In genomic region chr18:9731380-9731779, GRCh38 we compare ENCODE assay signal across 15 cellular contexts. TPM values are rescaled to one million over a fixed set of nuclear protein-coding genes. Genes with fewer than 3 reads are reported as not detected.
DNase-seq lines count a peak whose midpoint lies in the region; ATAC-seq and TF ChIP-seq lines count a peak whose summit lies in the region.
"Had no signal": no experiment of that assay in that cellular context is flagged by ENCODE, and none has a peak within 500 bp of the region (broad histone marks: within the 10 kb centered on the region; RNA-seq: fewer than 3 reads in every experiment).

No MANE protein-coding gene starts in this region.

- no peak for TF ChIP-seq CTCF in choroid plexus epithelial cell (conservative IDR thresholded peaks at IDR 0.05; ENCODE audit: low read depth, low read length)
- no peak for TF ChIP-seq CTCF in GM10266 (IDR thresholded peaks at IDR 0.05; ENCODE audit: control insufficient read depth, insufficient read depth, low read depth, missing control alignments)
- no peak for TF ChIP-seq CTCF in ascending aorta (IDR thresholded peaks at IDR 0.05)

- ATAC-seq in memory B cell (ENCODE audit: low read depth) (no peak), HG02610 (IDR thresholded peaks at IDR 0.05; ENCODE audit: unreplicated experiment) (no peak)
- ATAC-seq: activated CD8-positive, alpha-beta memory T cell treated with anti-CD3 and anti-CD28 coated beads, Interleukin-2, amount 10 ng/mL, durations not matched to agents 7 days and 5 days; activated naive CD4-positive, alpha-beta T cell treated with anti-CD3 and anti-CD28 coated beads, Interleukin-2, amount 50 U/mL, for 72 hours had no signal

- H3K36me3 Mint-ChIP-seq in memory B cell = peaks cover 14% of the 10 kb centered on the region
- H3K36me3 Mint-ChIP-seq: activated CD8-positive, alpha-beta memory T cell treated with anti-CD3 and anti-CD28 coated beads, Interleukin-2, amount 10 ng/mL, durations not matched to agents 7 days and 5 days; activated naive CD4-positive, alpha-beta T cell treated with anti-CD3 and anti-CD28 coated beads, Interleukin-2, amount 50 U/mL, for 72 hours had no signal

- no peaks in the 10 kb centered on the region for H3K9me3 Mint-ChIP-seq in memory B cell
- H3K9me3 Mint-ChIP-seq: activated naive CD4-positive, alpha-beta T cell treated with anti-CD3 and anti-CD28 coated beads, Interleukin-2, amount 50 U/mL, for 72 hours; H9 had no signal

- H3K27me3 Mint-ChIP-seq in memory B cell = no peaks in the 10 kb centered on the region

- peak overlapping the region; percentile 1 for H3K27ac Mint-ChIP-seq in memory B cell
- H3K27ac Mint-ChIP-seq: activated CD8-positive, alpha-beta memory T cell treated with anti-CD3 and anti-CD28 coated beads, Interleukin-2, amount 10 ng/mL, durations not matched to agents 7 days and 5 days; activated naive CD4-positive, alpha-beta T cell treated with anti-CD3 and anti-CD28 coated beads, Interleukin-2, amount 50 U/mL, for 72 hours; H9 had no signal

- H3K4me1 ChIP-seq in ascending aorta = no peaks in the 10 kb centered on the region

- H3K4me3 ChIP-seq in choroid plexus epithelial cell (ENCODE audit: low read depth, low read length) = no peak overlapping the region
- H3K4me3 ChIP-seq in ascending aorta = no peak overlapping the region
- H3K4me3 ChIP-seq: vagina had no signal

- peaks cover 15% of the 10 kb centered on the region for H3K4me1 Mint-ChIP-seq in memory B cell

- H3K9me3 ChIP-seq in ascending aorta = no peaks in the 10 kb centered on the region
- H3K9me3 ChIP-seq: vagina had no signal

- H3K4me3 Mint-ChIP-seq in memory B cell = no peak overlapping the region
- H3K4me3 Mint-ChIP-seq: activated CD8-positive, alpha-beta memory T cell treated with anti-CD3 and anti-CD28 coated beads, Interleukin-2, amount 10 ng/mL, durations not matched to agents 7 days and 5 days; H9 had no signal

- DNase-seq in AG08396 (ENCODE audit: low spot score) (peak; percentile 44), LoVo (ENCODE audit: low spot score) (peak; percentile 18), choroid plexus epithelial cell (ENCODE audit: low read depth) (peak; percentile 80), memory B cell (ENCODE audit: low spot score in 2 of 2) (no peak), GM10266 (ENCODE audit: extremely low spot score) (no peak), ascending aorta (ENCODE audit: low spot score in 2 of 2) (no peak), NCI-H524 (lab: John Stamatoyannopoulos, UW) (no peak)
- DNase-seq: activated CD8-positive, alpha-beta memory T cell treated with anti-CD3 and anti-CD28 coated beads, Interleukin-2, amount 10 ng/mL, durations not matched to agents 7 days and 5 days; H9; NCI-H1417; NCI-H510A treated with DMSO at 0.1 percent for 48 hours; SIG-M5 had no signal

- H3K36me3 ChIP-seq in ascending aorta = peaks cover 0 to 6% of the 10 kb centered on the region in 2 donors

- no peak overlapping the region for H3K27ac ChIP-seq in ascending aorta
- H3K27ac ChIP-seq: vagina had no signal

- no peaks in the 10 kb centered on the region for H3K27me3 ChIP-seq in ascending aorta
- H3K27me3 ChIP-seq: vagina had no signal

- intact Hi-C loops in ascending aorta (cut with DNase I) = no loop called here

RNA-seq across cellular contexts. Expression of gene RAB31, which starts 23.3 kb away (rescaled TPM):
- total RNA-seq in ascending aorta = 36.8 TPM
- total RNA-seq: activated CD8-positive, alpha-beta memory T cell treated with anti-CD3 and anti-CD28 coated beads, Interleukin-2, amount 10 ng/mL, durations not matched to agents 7 days and 5 days had no signal

Comparison
In these comparisons a context has a peak if more than half of its experiments do, and no peak if none do; other contexts are left out.
1. DNase-seq: peak in AG08396 (single experiment), LoVo (single experiment) and choroid plexus epithelial cell (single experiment); none in memory B cell (0 of 2), GM10266 (single experiment), ascending aorta (0 of 2) and NCI-H524 (0 of 2).